Comparison of ENCODE assay signal across 8 cellular contexts in the genomic region with DNA sequence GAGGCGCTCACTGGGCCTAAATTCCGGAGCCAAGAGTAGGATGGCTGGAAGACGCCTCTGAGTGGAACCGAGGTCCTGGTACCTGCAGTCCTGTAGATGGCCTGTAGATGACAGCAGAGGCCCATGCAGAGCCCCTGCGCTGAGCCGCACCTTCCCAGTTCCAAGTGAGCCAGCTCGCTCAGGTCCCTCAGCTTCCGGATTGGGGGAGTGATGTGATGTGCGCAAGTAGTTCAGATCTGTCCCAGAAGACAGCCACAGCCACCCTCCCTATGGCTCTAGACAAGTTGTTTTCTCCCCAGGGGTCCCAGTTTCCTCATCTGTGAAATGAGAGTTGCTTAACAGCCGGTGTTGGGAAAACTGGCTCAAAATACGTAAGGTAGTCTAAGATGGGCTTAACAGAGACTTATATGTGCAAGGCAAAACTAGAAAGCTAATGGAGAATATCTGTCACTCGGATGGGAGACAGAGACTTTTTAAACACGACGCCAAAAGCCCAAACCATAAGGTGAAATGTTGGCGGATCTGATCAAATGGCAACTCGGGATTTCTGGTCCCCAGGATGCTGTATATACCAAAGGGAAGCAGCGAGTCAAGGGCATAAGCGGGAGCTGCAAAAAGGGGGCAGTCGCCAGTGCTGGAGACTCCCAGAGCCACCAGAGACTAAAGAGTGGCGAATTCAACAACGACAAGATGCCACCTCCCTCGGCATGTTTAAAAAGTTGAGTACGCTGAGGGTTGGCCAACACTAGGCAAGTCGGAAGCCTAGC. TPM values are rescaled to one million over a fixed set of nuclear protein-coding genes. Genes with fewer than 3 reads are reported as not detected.
A peak's percentile ranks its signal among the peaks of the same experiment; 100 is the strongest.
DNase-seq lines count a peak whose midpoint lies in the region; ATAC-seq and TF ChIP-seq lines count a peak whose summit lies in the region.

No MANE protein-coding gene starts in this region.

- H3K4me3 Mint-ChIP-seq in HFFc6: peak overlapping the region; percentile 89
- peak overlapping the region; percentile 97 for H3K4me3 Mint-ChIP-seq in T-helper 17 cell

- peak overlapping the region; percentile 62 for H3K27ac Mint-ChIP-seq in HFFc6
- peak overlapping the region; percentile 91 for H3K27ac Mint-ChIP-seq in T-helper 17 cell

- DNase-seq in HFFc6 (peak; percentile 78), NCI-H1694 treated with DMSO at 0.1 percent for 48 hours (lab: John Stamatoyannopoulos, UW) (peak; percentile 31), T-helper 17 cell (peak; percentile 67 to 74 (median 69)), amygdala (lab: John Stamatoyannopoulos, UW) (peak in 55 of 56 donors; percentile 15 to 83 (median 64)), left ventricle myocardium superior (peak; percentile 87), posterior vena cava (ENCODE audit: low spot score) (peak; percentile 95), uterus (peak; percentile 83 to 85)

- no peaks in the 10 kb centered on the region for H3K9me3 Mint-ChIP-seq in HFFc6

- TF ChIP-seq CTCF in HFFc6 (IDR thresholded peaks at IDR 0.05): peak; percentile 96
- peak; percentile 98 to 99 (median 99) for TF ChIP-seq CTCF in uterus (IDR thresholded peaks at IDR 0.05)

- no peaks in the 10 kb centered on the region for H3K36me3 ChIP-seq in ES-I3 (ENCODE audit: insufficient read depth, low read length)
- H3K36me3 ChIP-seq in uterus: no peaks in the 10 kb centered on the region

- intact Hi-C loops in left ventricle myocardium superior (cut with micrococcal nuclease) (no loop called here), posterior vena cava (cut with DNase I) (loop anchor here (5.0 to 10.0 kb wide), 2 partner anchors 759 to 771 kb away; a partner anchor contains a TSS), uterus (cut with DNase I; ENCODE audit: low total_unique reads) (no loop called here)

- H3K9me3 ChIP-seq in ES-I3 (ENCODE audit: control insufficient read depth, insufficient read depth, low read length) (no peaks in the 10 kb centered on the region), T-helper 17 cell (ENCODE audit: control insufficient read depth, low read length, poor library complexity, severe bottlenecking) (no peaks in the 10 kb centered on the region), uterus (no peaks in the 10 kb centered on the region)

- no peak for TF ChIP-seq POLR2A in uterus (IDR thresholded peaks at IDR 0.05)

- peaks cover 7% of the 10 kb centered on the region; the same call in 1 of the 2 replicates for H3K4me1 ChIP-seq in ES-I3 (ENCODE audit: insufficient read depth, low read length)
- peaks cover 0 to 12% of the 10 kb centered on the region in 2 donors for H3K4me1 ChIP-seq in uterus

- H3K4me1 Mint-ChIP-seq in HFFc6 (ENCODE audit: low read depth) (peaks cover 52% of the 10 kb centered on the region), T-helper 17 cell (peaks cover 59% of the 10 kb centered on the region)

- peak overlapping the region; percentile 62 to 83 for H3K4me3 ChIP-seq in uterus

- peak overlapping the region; percentile 47 for H3K9ac ChIP-seq in ES-I3 (ENCODE audit: low read depth, low read length)

- H3K27ac ChIP-seq in uterus: peak overlapping the region; percentile 75 to 81

- ATAC-seq in T-helper 17 cell (peak; percentile 37), left ventricle myocardium superior (peak; percentile 33)

- H3K27me3 ChIP-seq in uterus: no peaks in the 10 kb centered on the region

- peaks cover 3% of the 10 kb centered on the region; the same call in 1 of the 2 replicates for H3K27me3 Mint-ChIP-seq in HFFc6 (ENCODE audit: insufficient read depth)
- no peaks in the 10 kb centered on the region for H3K27me3 Mint-ChIP-seq in T-helper 17 cell

- H3K36me3 Mint-ChIP-seq in HFFc6 (ENCODE audit: low read depth) (peaks cover 13% of the 10 kb centered on the region), T-helper 17 cell (ENCODE audit: low read depth) (peaks cover 2% of the 10 kb centered on the region)

RNA-seq across cellular contexts. Expression of a gene that starts 0.8 kb away (rescaled TPM):
- total RNA-seq in HFFc6 (2021; fragmentation: NEBNext Ultra II Directional; extraction: Animal tissue kit (Norgen Biotek cat#: 25700)): 10 to 100 TPM; 60.5 to 65.5 (median 62.8) TPM
- 10 to 100 TPM; 44.7 to 49.2 TPM for total RNA-seq in T-helper 17 cell
- total RNA-seq in left ventricle myocardium superior: 473 TPM
- 10 to 100 TPM; 21.8 to 32.9 TPM for total RNA-seq in posterior vena cava
- total RNA-seq in uterus: 10 to 100 TPM; 22.0 to 39.1 (median 29.0) TPM

RNA-seq across cellular contexts. Expression of a gene that starts 4.6 kb away (rescaled TPM):
- total RNA-seq in HFFc6 (2021; fragmentation: NEBNext Ultra II Directional; extraction: Animal tissue kit (Norgen Biotek cat#: 25700)): 1 to 10 TPM in 2 of 6 experiments, under 1 TPM in 4; 0.84 to 1.4 (median 0.95) TPM
- total RNA-seq in T-helper 17 cell (10 to 100 TPM; 28.3 to 63.4 TPM), left ventricle myocardium superior (10.2 TPM), posterior vena cava (10 to 100 TPM in 1 of 2 donors, 1 to 10 TPM in 1; 8.6 to 12.5 TPM), uterus (10 to 100 TPM in 1 of 4 donors, 1 to 10 TPM in 2, not detected in 1; 2.1 to 12.3 (median 5.6) TPM)

RNA-seq across cellular contexts. Expression of a gene that starts 46.9 kb away (rescaled TPM):
- total RNA-seq in HFFc6 (2021; fragmentation: NEBNext Ultra II Directional; extraction: Animal tissue kit (Norgen Biotek cat#: 25700)): 10 to 100 TPM; 17.9 to 20.7 (median 19.2) TPM
- total RNA-seq in T-helper 17 cell (10 to 100 TPM; 22.7 to 25.1 TPM), left ventricle myocardium superior (15.3 TPM), posterior vena cava (10 to 100 TPM; 10.9 to 12.6 TPM), uterus (10 to 100 TPM in 2 of 4 donors, 1 to 10 TPM in 1, under 1 TPM in 1; 0.77 to 26.5 (median 11.4) TPM)

RNA-seq across cellular contexts. Expression of a gene that starts 48.6 kb away (rescaled TPM):
- 10 to 100 TPM; 12.9 to 15.5 (median 14.2) TPM for total RNA-seq in HFFc6 (2021; fragmentation: NEBNext Ultra II Directional; extraction: Animal tissue kit (Norgen Biotek cat#: 25700))
- total RNA-seq in T-helper 17 cell (10 to 100 TPM; 15.0 to 17.1 TPM), left ventricle myocardium superior (51.0 TPM), posterior vena cava (10 to 100 TPM in 1 of 2 donors, 1 to 10 TPM in 1; 9.8 to 11.4 TPM), uterus (10 to 100 TPM in 3 of 4 donors, 1 to 10 TPM in 1; 7.1 to 21.0 (median 20.7) TPM)

RNA-seq across cellular contexts. Expression of a gene that starts 58.5 kb away (rescaled TPM):
- total RNA-seq in HFFc6 (2021; fragmentation: NEBNext Ultra II Directional; extraction: Animal tissue kit (Norgen Biotek cat#: 25700)): under 1 TPM; 0.14 to 0.26 (median 0.22) TPM
- 1 to 10 TPM; 1.9 to 3.2 TPM for total RNA-seq in T-helper 17 cell
- 3.8 TPM for total RNA-seq in left ventricle myocardium superior
- 1 to 10 TPM in 1 of 2 donors, under 1 TPM in 1; 0.60 to 2.4 TPM for total RNA-seq in posterior vena cava
- 1 to 10 TPM in 1 of 4 donors, under 1 TPM in 3; under 0.01 to 1.6 (median 0.46) TPM for total RNA-seq in uterus

Comparison
In these comparisons a context has a peak if more than half of its experiments do, and no peak if none do; other contexts are left out.
1. Peak in every context shown above with its lines: DNase-seq, ATAC-seq, H3K4me3 ChIP-seq and H3K27ac ChIP-seq.
2. DNase-seq: peak in every context shown above with its lines; median percentile 95 in posterior vena cava; 87 in left ventricle myocardium superior; 84 in uterus; 78 in HFFc6; 69 in T-helper 17 cell; 64 in amygdala; 31 in NCI-H1694 treated with DMSO at 0.1 percent for 48 hours.
3. intact Hi-C loops: an anchor here in posterior vena cava (5.0 to 10.0 kb wide); none called in left ventricle myocardium superior and uterus.